10 cellular contexts compared by ENCODE assay signal in the genomic region with DNA sequence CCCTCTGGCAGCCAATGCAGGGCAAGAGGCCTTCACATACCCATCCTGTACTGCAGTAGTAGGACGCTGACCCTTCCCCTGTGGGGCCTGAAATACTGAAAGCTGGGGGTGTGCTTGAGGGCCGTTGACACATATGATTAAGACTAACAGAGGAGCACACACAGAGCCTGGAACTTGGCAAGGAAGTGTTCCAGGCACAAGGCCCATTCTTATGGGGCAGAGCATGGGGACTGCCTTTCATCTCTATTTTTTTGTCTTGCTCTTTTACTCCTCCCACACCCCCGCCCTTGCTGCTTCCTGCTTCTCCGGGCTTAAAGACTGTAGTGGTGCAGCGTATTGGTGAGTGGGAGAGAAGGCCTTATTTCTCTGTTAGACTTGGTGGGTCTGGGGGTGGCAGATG.
DNase-seq lines count a peak whose midpoint lies in the region; ATAC-seq, FAIRE-seq and TF ChIP-seq lines count a peak whose summit lies in the region.
"Had no signal": no experiment of that assay in that cellular context is flagged by ENCODE, and none has a peak within 500 bp of the region (broad histone marks: within the 10 kb centered on the region; RNA-seq: fewer than 3 reads in every experiment).

No MANE protein-coding gene starts in this region.

- no peak for TF ChIP-seq POLR2A in GM12891 (IDR thresholded peaks at IDR 0.05; ENCODE audit: low read depth, low read length)

- H3K27ac Mint-ChIP-seq in GM23338 = no peak overlapping the region; the same call in 1 of the 2 replicates
- H3K27ac Mint-ChIP-seq in activated CD8-positive, alpha-beta memory T cell treated with anti-CD3 and anti-CD28 coated beads, Interleukin-2, amount 10 ng/mL, durations not matched to agents 7 days and 5 days = no peak overlapping the region

- no peak overlapping the region for H3K4me2 ChIP-seq in GM23338

- H3F3A ChIP-seq in GM23338 (replicated peaks; ENCODE audit: low read depth) = no peaks in the 10 kb centered on the region

- H3K4me1 ChIP-seq in GM23338 (ENCODE audit: insufficient read depth) = no peaks in the 10 kb centered on the region
- peaks cover 4% of the 10 kb centered on the region for H3K4me1 ChIP-seq in effector memory CD4-positive, alpha-beta T cell (ENCODE audit: control insufficient read depth, insufficient read depth, low read length, poor library complexity, severe bottlenecking)

- no peaks in the 10 kb centered on the region for H3K36me3 ChIP-seq in GM23338 (ENCODE audit: insufficient read depth)
- no peaks in the 10 kb centered on the region for H3K36me3 ChIP-seq in effector memory CD4-positive, alpha-beta T cell (ENCODE audit: control insufficient read depth, insufficient read depth, low read length)

- no peak overlapping the region for H2AFZ ChIP-seq in GM23338

- no peaks in the 10 kb centered on the region for H3K9me3 Mint-ChIP-seq in GM23338
- no peaks in the 10 kb centered on the region for H3K9me3 Mint-ChIP-seq in activated CD8-positive, alpha-beta memory T cell treated with anti-CD3 and anti-CD28 coated beads, Interleukin-2, amount 10 ng/mL, durations not matched to agents 7 days and 5 days (ENCODE audit: low read depth)

- CTCF ChIA-PET in activated CD8-positive, alpha-beta memory T cell treated with anti-CD3 and anti-CD28 coated beads, Interleukin-2, amount 10 ng/mL, durations not matched to agents 7 days and 5 days (lab: Charles Lee) = no interaction called here

- H3K4me1 Mint-ChIP-seq in GM23338 = peaks cover 6% of the 10 kb centered on the region; the same call in 2 of the 3 replicates
- H3K4me1 Mint-ChIP-seq in activated CD8-positive, alpha-beta memory T cell treated with anti-CD3 and anti-CD28 coated beads, Interleukin-2, amount 10 ng/mL, durations not matched to agents 7 days and 5 days = peaks cover 6% of the 10 kb centered on the region

- FAIRE-seq in GM12891 (lab: Jason Lieb, UNC) = no peak

- DNase-seq in GM23338 (ENCODE audit: low spot score) (peak; percentile 18), AML-193 (lab: John Stamatoyannopoulos, UW) (no peak), GM12891 (ENCODE audit: insufficient read length, low spot score) (no peak)
- no peak for DNase-seq in activated CD8-positive, alpha-beta memory T cell treated with anti-CD3 and anti-CD28 coated beads, Interleukin-2, amount 10 ng/mL, durations not matched to agents 7 days and 5 days
- peak; percentile 2 to 5 (median 3) for DNase-seq in effector memory CD4-positive, alpha-beta T cell
- DNase-seq in stimulated activated CD4-positive, alpha-beta T cell treated with anti-CD3 and anti-CD28 coated beads, Interleukin-1b, Interleukin-23, amount 100 ng/mL, for 1 hour (ENCODE audit: low read depth in 2 of 2) = peak; percentile 7 to 10
- DNase-seq: NCI-H2171, SIG-M5 had no signal

- H4K20me1 ChIP-seq in GM23338 (replicated peaks; ENCODE audit: insufficient read depth) = no peaks in the 10 kb centered on the region

- H3K9me3 ChIP-seq in effector memory CD4-positive, alpha-beta T cell (ENCODE audit: control insufficient read depth, low read length) = no peaks in the 10 kb centered on the region

- ATAC-seq in GM23338 = peak; percentile 32; the same call in 2 of the 3 replicates
- peak; percentile 36 for ATAC-seq in activated CD8-positive, alpha-beta memory T cell treated with anti-CD3 and anti-CD28 coated beads, Interleukin-2, amount 10 ng/mL, durations not matched to agents 7 days and 5 days
- ATAC-seq in GM21515 (IDR thresholded peaks at IDR 0.05; ENCODE audit: unreplicated experiment) = no peak
- no peak for ATAC-seq in GM21447 (IDR thresholded peaks at IDR 0.05; ENCODE audit: unreplicated experiment)

- H3K36me3 Mint-ChIP-seq in GM23338 (ENCODE audit: low read depth) = no peaks in the 10 kb centered on the region
- H3K36me3 Mint-ChIP-seq in activated CD8-positive, alpha-beta memory T cell treated with anti-CD3 and anti-CD28 coated beads, Interleukin-2, amount 10 ng/mL, durations not matched to agents 7 days and 5 days = peaks cover 2% of the 10 kb centered on the region

- no peaks in the 10 kb centered on the region for H3K79me2 ChIP-seq in GM23338 (replicated peaks; ENCODE audit: insufficient read depth)

- TF ChIP-seq CTCF in GM23338 (conservative IDR thresholded peaks at IDR 0.05; ENCODE audit: low read depth in 2 of 2) = no peak

- H3K27me3 ChIP-seq in GM23338 (ENCODE audit: insufficient read depth) = no peaks in the 10 kb centered on the region
- H3K27me3 ChIP-seq in effector memory CD4-positive, alpha-beta T cell (replicated peaks; ENCODE audit: control insufficient read depth, insufficient read depth, low read length, poor library complexity, severe bottlenecking) = no peaks in the 10 kb centered on the region

- no peak overlapping the region for H3K27ac ChIP-seq in GM23338 (ENCODE audit: low read depth)
- H3K27ac ChIP-seq in effector memory CD4-positive, alpha-beta T cell (ENCODE audit: insufficient read depth, low read length, poor library complexity, severe bottlenecking) = no peak overlapping the region

- H3K27me3 Mint-ChIP-seq in GM23338 (ENCODE audit: insufficient read depth, low read depth, poor library complexity) = peaks cover 4% of the 10 kb centered on the region
- no peaks in the 10 kb centered on the region for H3K27me3 Mint-ChIP-seq in activated CD8-positive, alpha-beta memory T cell treated with anti-CD3 and anti-CD28 coated beads, Interleukin-2, amount 10 ng/mL, durations not matched to agents 7 days and 5 days

- H3K4me3 Mint-ChIP-seq in GM23338 = no peak overlapping the region
- H3K4me3 Mint-ChIP-seq in activated CD8-positive, alpha-beta memory T cell treated with anti-CD3 and anti-CD28 coated beads, Interleukin-2, amount 10 ng/mL, durations not matched to agents 7 days and 5 days = no peak overlapping the region

- no peak overlapping the region for H3K4me3 ChIP-seq in GM23338
- peak overlapping the region; percentile 23 for H3K4me3 ChIP-seq in effector memory CD4-positive, alpha-beta T cell (ENCODE audit: insufficient read depth, low read depth, low read length, poor library complexity, severe bottlenecking)

- H3K9me2 ChIP-seq in GM23338 (ENCODE audit: insufficient read depth) = no peaks in the 10 kb centered on the region

TF ChIP-seq in GM23338, 12 proteins besides CTCF, POLR2A, EP300 and RAD21 (continues in another document):
- TF ChIP-seq STAT1 (IDR thresholded peaks at IDR 0.05; ENCODE audit: unreplicated experiment) = no peak
- TF ChIP-seq POLR2AphosphoS5 (IDR thresholded peaks at IDR 0.05; ENCODE audit: low read depth) = no peak
- TF ChIP-seq, protein P1, sequence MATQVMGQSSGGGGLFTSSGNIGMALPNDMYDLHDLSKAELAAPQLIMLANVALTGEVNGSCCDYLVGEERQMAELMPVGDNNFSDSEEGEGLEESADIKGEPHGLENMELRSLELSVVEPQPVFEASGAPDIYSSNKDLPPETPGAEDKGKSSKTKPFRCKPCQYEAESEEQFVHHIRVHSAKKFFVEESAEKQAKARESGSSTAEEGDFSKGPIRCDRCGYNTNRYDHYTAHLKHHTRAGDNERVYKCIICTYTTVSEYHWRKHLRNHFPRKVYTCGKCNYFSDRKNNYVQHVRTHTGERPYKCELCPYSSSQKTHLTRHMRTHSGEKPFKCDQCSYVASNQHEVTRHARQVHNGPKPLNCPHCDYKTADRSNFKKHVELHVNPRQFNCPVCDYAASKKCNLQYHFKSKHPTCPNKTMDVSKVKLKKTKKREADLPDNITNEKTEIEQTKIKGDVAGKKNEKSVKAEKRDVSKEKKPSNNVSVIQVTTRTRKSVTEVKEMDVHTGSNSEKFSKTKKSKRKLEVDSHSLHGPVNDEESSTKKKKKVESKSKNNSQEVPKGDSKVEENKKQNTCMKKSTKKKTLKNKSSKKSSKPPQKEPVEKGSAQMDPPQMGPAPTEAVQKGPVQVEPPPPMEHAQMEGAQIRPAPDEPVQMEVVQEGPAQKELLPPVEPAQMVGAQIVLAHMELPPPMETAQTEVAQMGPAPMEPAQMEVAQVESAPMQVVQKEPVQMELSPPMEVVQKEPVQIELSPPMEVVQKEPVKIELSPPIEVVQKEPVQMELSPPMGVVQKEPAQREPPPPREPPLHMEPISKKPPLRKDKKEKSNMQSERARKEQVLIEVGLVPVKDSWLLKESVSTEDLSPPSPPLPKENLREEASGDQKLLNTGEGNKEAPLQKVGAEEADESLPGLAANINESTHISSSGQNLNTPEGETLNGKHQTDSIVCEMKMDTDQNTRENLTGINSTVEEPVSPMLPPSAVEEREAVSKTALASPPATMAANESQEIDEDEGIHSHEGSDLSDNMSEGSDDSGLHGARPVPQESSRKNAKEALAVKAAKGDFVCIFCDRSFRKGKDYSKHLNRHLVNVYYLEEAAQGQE (IDR thresholded peaks at IDR 0.05; ENCODE audit: unreplicated experiment) = no peak

TF ChIP-seq in GM12891, 5 proteins besides CTCF, POLR2A, EP300 and RAD21:
- TF ChIP-seq POLR2AphosphoS5 (IDR thresholded peaks at IDR 0.05; ENCODE audit: low read depth, low read length) (no peak), POU2F2 (IDR thresholded peaks at IDR 0.05; ENCODE audit: low read depth, low read length) (no peak), SPI1 (IDR thresholded peaks at IDR 0.05; ENCODE audit: low read depth, low read length) (no peak), TAF1 (IDR thresholded peaks at IDR 0.05; ENCODE audit: low read depth, low read length) (no peak), PAX5 (IDR thresholded peaks at IDR 0.05; ENCODE audit: insufficient read depth, low read length, severe bottlenecking) (no peak)

Comparison
In these comparisons a context has a peak if more than half of its experiments do, and no peak if none do; other contexts are left out.
1. ATAC-seq: peak in GM23338 (single experiment) and activated CD8-positive, alpha-beta memory T cell treated with anti-CD3 and anti-CD28 coated beads, Interleukin-2, amount 10 ng/mL, durations not matched to agents 7 days and 5 days (single experiment); none in GM21515 (single experiment) and GM21447 (single experiment).
2. DNase-seq: peak in GM23338 (single experiment), effector memory CD4-positive, alpha-beta T cell (3 of 3) and stimulated activated CD4-positive, alpha-beta T cell treated with anti-CD3 and anti-CD28 coated beads, Interleukin-1b, Interleukin-23, amount 100 ng/mL, for 1 hour (2 of 2); none in activated CD8-positive, alpha-beta memory T cell treated with anti-CD3 and anti-CD28 coated beads, Interleukin-2, amount 10 ng/mL, durations not matched to agents 7 days and 5 days (single experiment), AML-193 (0 of 2) and GM12891 (single experiment).